Comparison of ENCODE assay signal across 8 cellular contexts in the genomic region with DNA sequence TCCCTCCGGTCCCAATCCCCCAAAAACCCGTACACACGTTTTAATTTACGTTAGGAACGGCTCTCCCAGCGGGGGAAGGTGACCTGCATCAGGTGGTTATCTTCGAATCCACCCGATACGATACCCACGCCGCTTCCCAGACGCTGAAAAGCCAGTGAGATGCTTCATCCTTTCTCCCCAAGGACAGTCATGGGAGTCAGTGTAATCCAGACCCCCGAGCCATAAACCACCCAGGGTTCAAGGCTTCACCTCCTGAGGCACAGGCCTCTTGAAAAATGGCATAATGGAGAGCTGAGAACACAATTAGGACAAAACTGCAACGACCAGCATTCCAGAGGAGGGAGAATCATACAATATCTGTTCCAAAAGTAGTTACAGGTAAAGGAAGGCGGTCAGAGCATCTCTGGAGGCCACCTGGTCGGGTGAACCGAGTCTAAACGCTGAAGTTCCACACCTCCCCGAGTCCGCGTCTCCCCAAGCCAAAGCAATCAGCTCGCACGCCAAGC. TPM values are rescaled to one million over a fixed set of nuclear protein-coding genes. Genes with fewer than 3 reads are reported as not detected.
DNase-seq lines count a peak whose midpoint lies in the region; ATAC-seq and TF ChIP-seq lines count a peak whose summit lies in the region.

No MANE protein-coding gene starts in this region.

- POLR2A ChIA-PET in GM10248 (lab: Yijun Ruan, JAX), result no interaction called here

- DNase-seq in activated naive CD4-positive, alpha-beta T cell treated with anti-CD3 and anti-CD28 coated beads, Interleukin-2, amount 10 ng/mL, durations not matched to agents 7 days and 5 days, result no peak
- no peak for DNase-seq in activated naive CD4-positive, alpha-beta T cell (lab: John Stamatoyannopoulos, UW)
- peak; percentile 15 for DNase-seq in SK-N-DZ (ENCODE audit: low spot score)
- no peak for DNase-seq in fibroblast of pulmonary artery (ENCODE audit: low read depth)
- DNase-seq in psoas muscle, result no peak
- DNase-seq in GM10248 (ENCODE audit: extremely low spot score), result no peak
- DNase-seq in effector CD4-positive, alpha-beta T cell, result no peak
- DNase-seq in NCI-H187 treated with DMSO at 0.1 percent for 48 hours (lab: John Stamatoyannopoulos, UW), result no peak

- no peak overlapping the region for H3K27ac ChIP-seq in psoas muscle

- no peaks in the 10 kb centered on the region for H3K36me3 Mint-ChIP-seq in activated naive CD4-positive, alpha-beta T cell treated with anti-CD3 and anti-CD28 coated beads, Interleukin-2, amount 10 ng/mL, durations not matched to agents 7 days and 5 days

- 18 to 26% (median 24%) methylated on average over 23 of the region's 23 CpGs for WGBS in psoas muscle, 3 donors

- CTCF ChIA-PET in activated naive CD4-positive, alpha-beta T cell treated with anti-CD3 and anti-CD28 coated beads, Interleukin-2, amount 10 ng/mL, durations not matched to agents 7 days and 5 days (lab: Charles Lee), result interaction anchor here (1.2 kb wide), 1 partner anchor 10 kb away, joined by 3 read pairs; no protein-coding TSS in a partner anchor
- CTCF ChIA-PET in GM10248 (lab: Yijun Ruan, JAX), result no interaction called here

- H3K9me3 Mint-ChIP-seq in activated naive CD4-positive, alpha-beta T cell treated with anti-CD3 and anti-CD28 coated beads, Interleukin-2, amount 10 ng/mL, durations not matched to agents 7 days and 5 days, result no peaks in the 10 kb centered on the region

- peak overlapping the region; percentile 93 for H3K4me3 Mint-ChIP-seq in activated naive CD4-positive, alpha-beta T cell treated with anti-CD3 and anti-CD28 coated beads, Interleukin-2, amount 10 ng/mL, durations not matched to agents 7 days and 5 days

- no peak for ATAC-seq in psoas muscle

- H3K4me1 Mint-ChIP-seq in activated naive CD4-positive, alpha-beta T cell treated with anti-CD3 and anti-CD28 coated beads, Interleukin-2, amount 10 ng/mL, durations not matched to agents 7 days and 5 days, result peaks cover 17% of the 10 kb centered on the region

- no peaks in the 10 kb centered on the region for H3K4me1 ChIP-seq in psoas muscle

- peaks cover 2 to 47% (median 15%) of the 10 kb centered on the region in 3 donors for H3K27me3 ChIP-seq in psoas muscle (ENCODE audit: insufficient read depth in 3 of 3, low read length in 2 of 3)

- peak overlapping the region; percentile 35 for H3K4me3 ChIP-seq in fibroblast of pulmonary artery (replicated peaks; ENCODE audit: low read depth, low read length)
- peak overlapping the region; percentile 62 for H3K4me3 ChIP-seq in psoas muscle

- TF ChIP-seq CTCF in fibroblast of pulmonary artery (IDR thresholded peaks at IDR 0.05; ENCODE audit: low read length, missing control alignments) (no peak), psoas muscle (IDR thresholded peaks at IDR 0.05) (no peak), GM10248 (IDR thresholded peaks at IDR 0.05; ENCODE audit: control extremely low read depth, extremely low read depth, low read depth, missing control alignments) (no peak)

- H3K27me3 Mint-ChIP-seq in activated naive CD4-positive, alpha-beta T cell treated with anti-CD3 and anti-CD28 coated beads, Interleukin-2, amount 10 ng/mL, durations not matched to agents 7 days and 5 days, result peaks cover 13% of the 10 kb centered on the region

- H3K27ac Mint-ChIP-seq in activated naive CD4-positive, alpha-beta T cell treated with anti-CD3 and anti-CD28 coated beads, Interleukin-2, amount 10 ng/mL, durations not matched to agents 7 days and 5 days, result peak overlapping the region; percentile 74

- H3K9me3 ChIP-seq in psoas muscle, result no peaks in the 10 kb centered on the region

- H3K36me3 ChIP-seq in psoas muscle (ENCODE audit: insufficient read depth in 1 of 2, low read depth in 1 of 2), result no peaks in the 10 kb centered on the region

- intact Hi-C loops in psoas muscle (cut with DNase I), result no loop called here

RNA-seq across cellular contexts. Expression of gene FAM169A, which starts 0.8 kb away (rescaled TPM):
- 11.2 and 12.0 TPM in 2 replicates for polyA plus RNA-seq in SK-N-DZ (2014; cell fraction: cytosol; rRNA removed)
- polyA plus RNA-seq in SK-N-DZ (2014; cell fraction: nucleus; rRNA removed), result 16.5 and 17.6 TPM in 2 replicates
- total RNA-seq in psoas muscle, result under 1 TPM in 2 of 4 donors, not detected in 2; 0.62 to 0.85 TPM
- polyA plus RNA-seq in psoas muscle, result under 1 TPM in 2 of 3 donors, not detected in 1; 0.01 to 0.05 TPM
